In the genomic region with DNA sequence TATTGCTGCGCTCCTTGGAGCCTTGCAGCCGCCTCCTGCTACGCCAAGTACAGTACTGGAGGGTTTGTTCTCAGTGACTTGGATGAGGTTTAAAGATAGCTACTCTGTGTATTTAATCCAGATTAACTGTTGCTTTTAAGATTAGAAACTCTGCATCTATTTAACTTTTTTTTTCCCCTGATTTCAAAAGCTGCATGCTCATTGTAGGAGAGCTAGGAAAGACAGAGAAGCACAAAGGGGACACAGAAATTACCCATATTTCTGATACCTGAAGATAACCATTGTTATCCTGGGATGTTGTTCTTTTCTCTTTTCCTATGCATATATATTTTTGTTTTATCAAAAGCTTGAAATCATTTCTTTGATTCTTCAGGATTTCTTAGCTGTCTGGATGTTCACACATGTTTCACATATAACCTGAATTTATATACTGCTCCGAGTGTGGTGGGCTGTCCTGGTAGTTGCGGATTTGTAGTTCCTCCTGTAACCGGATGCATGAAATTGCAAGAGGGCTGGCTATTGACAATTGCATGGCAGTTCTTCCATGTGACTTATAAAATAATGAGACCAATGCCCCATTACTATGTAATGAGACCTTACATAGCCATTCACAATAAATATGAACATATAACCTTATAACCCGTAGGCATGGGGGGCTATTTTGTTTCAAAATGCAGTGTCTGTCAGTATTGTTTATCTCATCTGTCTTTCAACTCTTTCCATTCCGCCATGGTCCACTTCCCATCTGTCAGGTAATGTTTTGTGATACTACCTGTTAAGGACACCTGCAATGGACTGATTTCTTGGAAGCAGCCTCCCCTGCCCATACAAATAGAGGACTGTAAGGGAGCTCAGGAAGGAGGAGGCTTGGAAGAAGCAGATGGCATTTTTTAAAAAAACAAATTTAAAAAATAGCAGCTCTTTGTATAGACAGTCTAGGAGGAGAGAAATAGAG, we compare ENCODE assay signal across 8 cellular contexts. TPM values are rescaled to one million over a fixed set of nuclear protein-coding genes. Genes with fewer than 3 reads are reported as not detected.
A peak's percentile ranks its signal among the peaks of the same experiment; 100 is the strongest.
DNase-seq lines count a peak whose midpoint lies in the region; ATAC-seq lines count a peak whose summit lies in the region.

No MANE protein-coding gene starts in this region.

- H3K4me3 ChIP-seq in effector memory CD4-positive, alpha-beta T cell (ENCODE audit: insufficient read depth, low read depth, low read length, poor library complexity, severe bottlenecking), result peak overlapping the region; percentile 74

- H3K36me3 ChIP-seq in effector memory CD4-positive, alpha-beta T cell (ENCODE audit: control insufficient read depth, insufficient read depth, low read length), result no peaks in the 10 kb centered on the region

- H3K9me3 ChIP-seq in effector memory CD4-positive, alpha-beta T cell (ENCODE audit: control insufficient read depth, low read length), result no peaks in the 10 kb centered on the region

- no peaks in the 10 kb centered on the region for H3K4me1 ChIP-seq in effector memory CD4-positive, alpha-beta T cell (ENCODE audit: control insufficient read depth, insufficient read depth, low read length, poor library complexity, severe bottlenecking)

- ATAC-seq in HG02852 (IDR thresholded peaks at IDR 0.05; ENCODE audit: unreplicated experiment) (no peak), GM19351 (IDR thresholded peaks at IDR 0.05; ENCODE audit: unreplicated experiment) (no peak)

- no peak overlapping the region for H3K27ac ChIP-seq in effector memory CD4-positive, alpha-beta T cell (ENCODE audit: insufficient read depth, low read length, poor library complexity, severe bottlenecking)

- DNase-seq in NCI-H345 treated with DMSO at 0.1 percent for 48 hours (lab: John Stamatoyannopoulos, UW; ENCODE audit: unreplicated experiment) (peak; percentile 31), NCI-H345 (lab: John Stamatoyannopoulos, UW) (no peak), NOMO-1 treated with DMSO at 0.1 percent for 48 hours (lab: John Stamatoyannopoulos, UW; ENCODE audit: unreplicated experiment) (peak; percentile 54), myocyte (ENCODE audit: low read depth) (peak; percentile 6), T-helper 9 cell (no peak)
- DNase-seq in effector memory CD4-positive, alpha-beta T cell, result no peak

- no peaks in the 10 kb centered on the region for H3K27me3 ChIP-seq in effector memory CD4-positive, alpha-beta T cell (replicated peaks; ENCODE audit: control insufficient read depth, insufficient read depth, low read length, poor library complexity, severe bottlenecking)

RNA-seq across cellular contexts. Expression of a gene that starts 1.4 kb away (rescaled TPM):
- total RNA-seq in myocyte, result 0.11 TPM in 1 of 2 replicates, not detected in the other
- 0.11 TPM for polyA plus RNA-seq in myocyte (2012)

Comparison
In these comparisons a context has a peak if more than half of its experiments do, and no peak if none do; other contexts are left out.
1. DNase-seq: peak in NCI-H345 treated with DMSO at 0.1 percent for 48 hours (single experiment), NOMO-1 treated with DMSO at 0.1 percent for 48 hours (single experiment) and myocyte (single experiment); none in NCI-H345 (single experiment), effector memory CD4-positive, alpha-beta T cell (0 of 3) and T-helper 9 cell (single experiment).